31 cellular contexts compared by ENCODE assay signal in genomic region chr18:73785276-73785675, GRCh38.
A peak's percentile ranks its signal among the peaks of the same experiment; 100 is the strongest.
DNase-seq lines count a peak whose midpoint lies in the region; ATAC-seq, FAIRE-seq and TF ChIP-seq lines count a peak whose summit lies in the region.
"Had no signal": no experiment of that assay in that cellular context is flagged by ENCODE, and none has a peak within 500 bp of the region (broad histone marks: within the 10 kb centered on the region; RNA-seq: fewer than 3 reads in every experiment).

No MANE protein-coding gene starts in this region.

- H3K4me3 Mint-ChIP-seq in HFFc6 = no peak overlapping the region
- H3K4me3 Mint-ChIP-seq: activated B cell treated with CpG ODN at 0.5 μM for 24 hours; activated CD8-positive, alpha-beta memory T cell treated with anti-CD3 and anti-CD28 coated beads, Interleukin-2, amount 10 ng/mL, durations not matched to agents 7 days and 5 days; activated naive CD8-positive, alpha-beta T cell treated with anti-CD3 and anti-CD28 coated beads, Interleukin-2, amount 50 U/mL, for 24 hours; activated T-cell treated with anti-CD3 and anti-CD28 coated beads, Interleukin-2, amount 50 U/mL, for 4 hours; mesothelial cell of epicardium; naive B cell; T-helper 1 cell treated with Interleukin-12 subunit alpha and Interleukin-12 subunit beta and Interleukin-4 antibody, amounts not matched to agents 30 μg/mL and 1 μg/mL, for 36 hours had no signal

- H3K9me3 ChIP-seq in fibroblast of lung (ENCODE audit: control insufficient read depth, insufficient read depth, low read depth, low read length) = no peaks in the 10 kb centered on the region
- H3K9me3 ChIP-seq: sigmoid colon, tibial nerve had no signal

- no peak overlapping the region for H3K27ac Mint-ChIP-seq in HFFc6
- H3K27ac Mint-ChIP-seq: activated B cell treated with CpG ODN at 0.5 μM for 24 hours; activated CD8-positive, alpha-beta memory T cell treated with anti-CD3 and anti-CD28 coated beads, Interleukin-2, amount 10 ng/mL, durations not matched to agents 7 days and 5 days; activated naive CD8-positive, alpha-beta T cell treated with anti-CD3 and anti-CD28 coated beads, Interleukin-2, amount 50 U/mL, for 24 hours; mesothelial cell of epicardium; progenitor cell of endocrine pancreas; T-helper 1 cell treated with Interleukin-12 subunit alpha and Interleukin-12 subunit beta and Interleukin-4 antibody, amounts not matched to agents 30 μg/mL and 1 μg/mL, for 36 hours had no signal

- H3K36me3 Mint-ChIP-seq in HFFc6 (ENCODE audit: low read depth) = peaks cover 3% of the 10 kb centered on the region; the same call in 1 of the 2 replicates
- H3K36me3 Mint-ChIP-seq: activated CD8-positive, alpha-beta memory T cell treated with anti-CD3 and anti-CD28 coated beads, Interleukin-2, amount 10 ng/mL, durations not matched to agents 7 days and 5 days; mesothelial cell of epicardium; naive B cell had no signal

- H2AFZ ChIP-seq in fibroblast of lung (ENCODE audit: low read length) = no peak overlapping the region

- H3K79me2 ChIP-seq in fibroblast of lung (ENCODE audit: control insufficient read depth, insufficient read depth, low read length) = no peaks in the 10 kb centered on the region

- no peak overlapping the region for H3K4me3 ChIP-seq in fibroblast of lung (replicated peaks in 1 of 4; ENCODE audit: control extremely low read depth in 1 of 4, insufficient read depth in 1 of 4, low read depth in 3 of 4, low read length in 4 of 4)
- H3K4me3 ChIP-seq: sigmoid colon, tibial nerve had no signal

- no peaks in the 10 kb centered on the region for H3K27me3 Mint-ChIP-seq in HFFc6 (ENCODE audit: insufficient read depth)
- H3K27me3 Mint-ChIP-seq: activated CD8-positive, alpha-beta memory T cell treated with anti-CD3 and anti-CD28 coated beads, Interleukin-2, amount 10 ng/mL, durations not matched to agents 7 days and 5 days; activated naive CD8-positive, alpha-beta T cell treated with anti-CD3 and anti-CD28 coated beads, Interleukin-2, amount 50 U/mL, for 24 hours; naive B cell; progenitor cell of endocrine pancreas had no signal

- no peaks in the 10 kb centered on the region for H3K9me3 Mint-ChIP-seq in HFFc6
- H3K9me3 Mint-ChIP-seq: activated B cell treated with CpG ODN at 0.5 μM for 24 hours; activated T-cell treated with anti-CD3 and anti-CD28 coated beads, Interleukin-2, amount 50 U/mL, for 4 hours; T-helper 1 cell treated with Interleukin-12 subunit alpha and Interleukin-12 subunit beta and Interleukin-4 antibody, amounts not matched to agents 30 μg/mL and 1 μg/mL, for 36 hours had no signal

- peak; percentile 91 for FAIRE-seq in D721Med (lab: Jason Lieb, UNC)
- FAIRE-seq: endothelial cell of umbilical vein, frontal cortex had no signal

- H3K36me3 ChIP-seq in fibroblast of lung (ENCODE audit: control insufficient read depth, insufficient read depth, low read length) = no peaks in the 10 kb centered on the region
- H3K36me3 ChIP-seq: sigmoid colon, tibial nerve had no signal

- H3K9ac ChIP-seq in fibroblast of lung (ENCODE audit: insufficient read depth, low read length) = no peak overlapping the region

- no peaks in the 10 kb centered on the region for H3K4me1 ChIP-seq in fibroblast of lung (ENCODE audit: control insufficient read depth, extremely low read depth, insufficient read depth, low read length)
- H3K4me1 ChIP-seq: sigmoid colon had no signal

- peak; percentile 94 for ATAC-seq in sciatic nerve
- ATAC-seq: activated CD8-positive, alpha-beta memory T cell treated with anti-CD3 and anti-CD28 coated beads, Interleukin-2, amount 10 ng/mL, durations not matched to agents 7 days and 5 days; activated naive CD8-positive, alpha-beta T cell treated with anti-CD3 and anti-CD28 coated beads, Interleukin-2, amount 50 U/mL, for 24 hours; activated T-cell treated with anti-CD3 and anti-CD28 coated beads, Interleukin-2, amount 50 U/mL, for 4 hours; SK-N-SH treated with all-trans-retinoic acid at 6 μM for 48 hours had no signal

- no peaks in the 10 kb centered on the region for H4K20me1 ChIP-seq in fibroblast of lung (ENCODE audit: control insufficient read depth, extremely low read depth, insufficient read depth, low read length)

- TF ChIP-seq CTCF in D721Med (IDR thresholded peaks at IDR 0.05; ENCODE audit: insufficient read depth, missing control alignments) (no peak), fibroblast of lung (conservative IDR thresholded peaks at IDR 0.05 in 1 of 2, IDR thresholded peaks at IDR 0.05 in 1 of 2; ENCODE audit: low read depth in 1 of 2, low read length in 2 of 2) (no peak), HFFc6 (IDR thresholded peaks at IDR 0.05) (no peak)

- peaks cover 18% of the 10 kb centered on the region for H3K4me1 Mint-ChIP-seq in HFFc6 (ENCODE audit: low read depth)
- H3K4me1 Mint-ChIP-seq: activated B cell treated with CpG ODN at 0.5 μM for 24 hours; activated CD8-positive, alpha-beta memory T cell treated with anti-CD3 and anti-CD28 coated beads, Interleukin-2, amount 10 ng/mL, durations not matched to agents 7 days and 5 days; activated naive CD8-positive, alpha-beta T cell treated with anti-CD3 and anti-CD28 coated beads, Interleukin-2, amount 50 U/mL, for 24 hours; mesothelial cell of epicardium; naive B cell had no signal

- H3K4me2 ChIP-seq in fibroblast of lung (ENCODE audit: extremely low read depth, insufficient read depth, low read length) = no peak overlapping the region

- DNase-seq in D721Med (ENCODE audit: insufficient read length, low spot score) (no peak), amniotic epithelial cell (ENCODE audit: low read depth) (peak; percentile 54), fibroblast of lung (ENCODE audit: low read depth in 2 of 2) (peak; percentile 53 to 56), sciatic nerve (ENCODE audit: low spot score) (no peak), HFFc6 (no peak)
- no peak for DNase-seq in activated CD4-positive, CD25-positive, alpha-beta regulatory T cell treated with anti-CD3 and anti-CD28 coated beads, Interleukin-2, amount 50 U/mL, for 72 hours
- no peak for DNase-seq in activated CD4-positive, CD25-positive, alpha-beta regulatory T cell (lab: John Stamatoyannopoulos, UW)
- DNase-seq: ACHN; activated B cell treated with CpG ODN at 0.5 μM for 24 hours; activated CD8-positive, alpha-beta memory T cell treated with anti-CD3 and anti-CD28 coated beads, Interleukin-2, amount 10 ng/mL, durations not matched to agents 7 days and 5 days; activated naive CD8-positive, alpha-beta T cell treated with anti-CD3 and anti-CD28 coated beads, Interleukin-2, amount 50 U/mL, for 24 hours; activated T-cell treated with anti-CD3 and anti-CD28 coated beads, Interleukin-2, amount 50 U/mL, for 4 hours; Calu3; DMS79 treated with DMSO at 0.1 percent for 48 hours; kidney glomerular epithelial cell; naive B cell; NCI-H1417; NCI-H2029; NCI-H526; nucleus accumbens; OCI-M1; sigmoid colon; stimulated activated CD4-positive, alpha-beta T cell treated with anti-CD3 and anti-CD28 coated beads, Interleukin-4, amount 100 ng/mL, for 24 hours had no signal

- no peak overlapping the region for H3K27ac ChIP-seq in fibroblast of lung (ENCODE audit: insufficient read depth, low read length)
- H3K27ac ChIP-seq: C4-2B, sigmoid colon had no signal

- no peaks in the 10 kb centered on the region for H3K27me3 ChIP-seq in fibroblast of lung (ENCODE audit: control insufficient read depth, insufficient read depth, low read length)
- H3K27me3 ChIP-seq: sigmoid colon, tibial nerve had no signal

- intact Hi-C loops in sciatic nerve (cut with DNase I) = no loop called here

Comparison
In these comparisons a context has a peak if more than half of its experiments do, and no peak if none do; other contexts are left out.
1. DNase-seq: peak in amniotic epithelial cell (single experiment) and fibroblast of lung (2 of 2); none in D721Med (single experiment), sciatic nerve (single experiment), HFFc6 (single experiment), activated CD4-positive, CD25-positive, alpha-beta regulatory T cell treated with anti-CD3 and anti-CD28 coated beads, Interleukin-2, amount 50 U/mL, for 72 hours (single experiment) and activated CD4-positive, CD25-positive, alpha-beta regulatory T cell (0 of 4).